15 cellular contexts compared by ENCODE assay signal in the genomic region with DNA sequence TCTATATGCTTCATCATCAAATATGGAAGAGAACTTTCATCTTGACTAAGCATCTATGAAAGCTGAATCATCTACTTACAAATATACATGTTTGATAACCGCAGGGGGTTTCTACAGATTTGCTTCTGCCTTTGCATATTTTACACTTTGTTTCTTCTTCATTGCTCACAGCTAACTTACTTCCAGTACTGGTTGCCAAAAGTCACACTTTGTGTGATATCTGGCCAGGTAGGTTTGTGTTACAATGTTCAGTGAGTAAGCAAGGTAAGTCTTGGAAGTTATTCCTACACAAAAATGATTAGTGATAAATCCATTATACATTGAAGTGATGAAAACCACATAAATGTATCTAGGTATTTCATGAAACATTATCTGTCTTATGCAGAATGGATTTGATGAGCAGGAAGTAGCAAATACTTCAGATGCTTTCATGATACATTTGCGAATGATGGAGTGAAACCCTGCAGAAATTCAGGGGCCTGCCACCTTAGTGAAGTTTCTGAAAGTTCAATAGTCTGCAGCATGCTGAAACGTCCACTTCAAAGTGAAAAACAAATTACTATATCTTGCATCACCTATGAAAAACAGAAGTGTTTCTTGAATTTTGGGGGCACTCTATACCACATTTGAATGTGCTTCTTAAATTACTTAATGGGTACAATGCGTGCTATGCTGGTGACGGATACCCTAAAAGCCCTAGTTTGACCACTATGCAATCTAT.
DNase-seq lines count a peak whose midpoint lies in the region; ATAC-seq and TF ChIP-seq lines count a peak whose summit lies in the region.
"Had no signal": no experiment of that assay in that cellular context is flagged by ENCODE, and none has a peak within 500 bp of the region (broad histone marks: within the 10 kb centered on the region; RNA-seq: fewer than 3 reads in every experiment).

No MANE protein-coding gene starts in this region.

- no peak for TF ChIP-seq CTCF in BE2C (IDR thresholded peaks at IDR 0.05; ENCODE audit: low read depth, low read length)

- no peaks in the 10 kb centered on the region for H3K36me3 ChIP-seq in BE2C
- H3K36me3 ChIP-seq: heart right ventricle had no signal

- no peaks in the 10 kb centered on the region for H3K27me3 ChIP-seq in BE2C

- H3K9me3 ChIP-seq in BE2C = no peaks in the 10 kb centered on the region
- H3K9me3 ChIP-seq: heart right ventricle had no signal

- no peak overlapping the region for H3K4me3 ChIP-seq in BE2C (ENCODE audit: low read depth, low read length)
- H3K4me3 ChIP-seq: dorsolateral prefrontal cortex, heart right ventricle had no signal

- no peak for DNase-seq in posterior vena cava (ENCODE audit: low spot score)
- no peak for DNase-seq in BE2C
- no peak for DNase-seq in DMS114 treated with DMSO at 0.1 percent for 48 hours (lab: John Stamatoyannopoulos, UW; ENCODE audit: unreplicated experiment)
- no peak for DNase-seq in G401 (ENCODE audit: low spot score)
- DNase-seq: activated CD4-positive, alpha-beta T cell treated with anti-CD3 and anti-CD28 coated beads for 1 hour; activated naive CD8-positive, alpha-beta T cell treated with anti-CD3 and anti-CD28 coated beads, Interleukin-2, amount 10 ng/mL, durations not matched to agents 7 days and 5 days; dorsolateral prefrontal cortex; heart right ventricle; KBM-7; NCI-H345; Right ventricle myocardium superior had no signal

- intact Hi-C loops in posterior vena cava (cut with DNase I) = loop anchor here in 1 of 2 donors (10.0 kb wide), 1 partner anchor 268 kb away; no protein-coding TSS in a partner anchor

- ATAC-seq in GM18499 (IDR thresholded peaks at IDR 0.05; ENCODE audit: insufficient read depth, unreplicated experiment) = peak; percentile 91
- ATAC-seq in GM19395 (IDR thresholded peaks at IDR 0.05; ENCODE audit: unreplicated experiment) = peak; percentile 91
- ATAC-seq in HG02840 (IDR thresholded peaks at IDR 0.05; ENCODE audit: low FRiP score, unreplicated experiment) = peak; percentile 90
- ATAC-seq in HG03520 (IDR thresholded peaks at IDR 0.05; ENCODE audit: unreplicated experiment) = peak; percentile 76
- ATAC-seq: heart right ventricle had no signal

- no peaks in the 10 kb centered on the region for H3K4me1 ChIP-seq in BE2C
- H3K4me1 ChIP-seq: heart right ventricle had no signal

- in situ Hi-C loops in G401 (cut with HindIII; ENCODE audit: low sequenced_read_pairs) = no loop called here
